ENCODE assay signal across 8 cellular contexts in genomic region chr9:108272350-108272899, GRCh38.
DNase-seq lines count a peak whose midpoint lies in the region; ATAC-seq, FAIRE-seq and TF ChIP-seq lines count a peak whose summit lies in the region.

No MANE protein-coding gene starts in this region.

- intact Hi-C loops in kidney (cut with DNase I): no loop called here

- H3K27me3 Mint-ChIP-seq in activated naive CD4-positive, alpha-beta T cell treated with anti-CD3 and anti-CD28 coated beads, Interleukin-2, amount 10 ng/mL, durations not matched to agents 7 days and 5 days: no peaks in the 10 kb centered on the region

- H3K9ac ChIP-seq in BLaER1 (no peak overlapping the region), kidney (ENCODE audit: low read length in 2 of 2) (no peak overlapping the region)

- peaks cover 11% of the 10 kb centered on the region for H3K9me3 Mint-ChIP-seq in activated naive CD4-positive, alpha-beta T cell treated with anti-CD3 and anti-CD28 coated beads, Interleukin-2, amount 10 ng/mL, durations not matched to agents 7 days and 5 days

- no peak overlapping the region for H3K4me3 Mint-ChIP-seq in activated naive CD4-positive, alpha-beta T cell treated with anti-CD3 and anti-CD28 coated beads, Interleukin-2, amount 10 ng/mL, durations not matched to agents 7 days and 5 days

- no peaks in the 10 kb centered on the region for H3K36me3 ChIP-seq in BLaER1
- H3K36me3 ChIP-seq in bronchial epithelial cell (ENCODE audit: control insufficient read depth, insufficient read depth, low read length): no peaks in the 10 kb centered on the region
- no peaks in the 10 kb centered on the region for H3K36me3 ChIP-seq in kidney (ENCODE audit: control insufficient read depth in 1 of 2, insufficient read depth in 2 of 2, low read length in 2 of 2)

- H3K36me3 Mint-ChIP-seq in activated naive CD4-positive, alpha-beta T cell treated with anti-CD3 and anti-CD28 coated beads, Interleukin-2, amount 10 ng/mL, durations not matched to agents 7 days and 5 days: no peaks in the 10 kb centered on the region

- peaks cover 18% of the 10 kb centered on the region for H3K4me1 ChIP-seq in BLaER1
- no peaks in the 10 kb centered on the region for H3K4me1 ChIP-seq in kidney (ENCODE audit: control insufficient read depth in 1 of 2, insufficient read depth in 1 of 2, low read depth in 1 of 2, low read length in 2 of 2)

- H3K4me2 ChIP-seq in BLaER1: peak overlapping the region; percentile 54

- CTCF ChIA-PET in activated naive CD4-positive, alpha-beta T cell treated with anti-CD3 and anti-CD28 coated beads, Interleukin-2, amount 10 ng/mL, durations not matched to agents 7 days and 5 days (lab: Charles Lee): no interaction called here

- H3K9me3 ChIP-seq in BLaER1 (no peaks in the 10 kb centered on the region), kidney (ENCODE audit: control insufficient read depth in 1 of 2, low read length in 2 of 2) (no peaks in the 10 kb centered on the region)

- no peak overlapping the region for H3K27ac Mint-ChIP-seq in activated naive CD4-positive, alpha-beta T cell treated with anti-CD3 and anti-CD28 coated beads, Interleukin-2, amount 10 ng/mL, durations not matched to agents 7 days and 5 days

- H4K20me1 ChIP-seq in BLaER1: no peaks in the 10 kb centered on the region

- peak; percentile 57 for ATAC-seq in GM21526 (IDR thresholded peaks at IDR 0.05; ENCODE audit: low FRiP score, unreplicated experiment)

- H3K27ac ChIP-seq in BLaER1 (no peak overlapping the region), kidney (ENCODE audit: low read depth in 2 of 2, low read length in 2 of 2) (peak overlapping the region in 1 of 2 donors; percentile 30), substantia nigra (ENCODE audit: low read depth, low read length, poor library complexity, severe bottlenecking) (no peak overlapping the region)

- H3K27me3 ChIP-seq in BLaER1 (no peaks in the 10 kb centered on the region), bronchial epithelial cell (ENCODE audit: control insufficient read depth, insufficient read depth, low read length) (no peaks in the 10 kb centered on the region)

- no peak overlapping the region for H3K4me3 ChIP-seq in BLaER1
- H3K4me3 ChIP-seq in bronchial epithelial cell (ENCODE audit: low read depth, low read length): peak overlapping the region; percentile 19
- H3K4me3 ChIP-seq in kidney (ENCODE audit: low read length in 2 of 2): peak overlapping the region; percentile 37 to 60

- no peaks in the 10 kb centered on the region for H3K4me1 Mint-ChIP-seq in activated naive CD4-positive, alpha-beta T cell treated with anti-CD3 and anti-CD28 coated beads, Interleukin-2, amount 10 ng/mL, durations not matched to agents 7 days and 5 days

- FAIRE-seq in bronchial epithelial cell (lab: Jason Lieb, UNC): no peak
- no peak for FAIRE-seq in kidney (lab: Jason Lieb, UNC)

- TF ChIP-seq CTCF in bronchial epithelial cell (IDR thresholded peaks at IDR 0.05; ENCODE audit: insufficient read depth, low read length, severe bottlenecking): peak; percentile 87
- TF ChIP-seq CTCF in kidney (IDR thresholded peaks at IDR 0.05; ENCODE audit: borderline replicate concordance, extremely low read depth, insufficient read depth): peak; percentile 37

- DNase-seq in NCI-H2196 (lab: John Stamatoyannopoulos, UW; ENCODE audit: unreplicated experiment) (peak; percentile 49), bronchial epithelial cell (ENCODE audit: low read depth) (peak; percentile 47), kidney (peak; percentile 67), substantia nigra (lab: John Stamatoyannopoulos, UW) (peak in 41 of 49 donors; percentile 3 to 70 (median 34))
- DNase-seq in stimulated activated CD4-positive, alpha-beta T cell treated with anti-CD3 and anti-CD28 coated beads, Interleukin-2, amount 100 ng/mL, for 48 hours: no peak
- DNase-seq in activated naive CD4-positive, alpha-beta T cell treated with anti-CD3 and anti-CD28 coated beads, Interleukin-2, amount 10 ng/mL, durations not matched to agents 7 days and 5 days: no peak

Comparison
In these comparisons a context has a peak if more than half of its experiments do, and no peak if none do; other contexts are left out.
1. DNase-seq: peak in NCI-H2196 (single experiment), bronchial epithelial cell (single experiment), kidney (single experiment) and substantia nigra (41 of 49); none in stimulated activated CD4-positive, alpha-beta T cell treated with anti-CD3 and anti-CD28 coated beads, Interleukin-2, amount 100 ng/mL, for 48 hours (0 of 2) and activated naive CD4-positive, alpha-beta T cell treated with anti-CD3 and anti-CD28 coated beads, Interleukin-2, amount 10 ng/mL, durations not matched to agents 7 days and 5 days (single experiment).